ENCODE assay signal across 18 cellular contexts in the genomic region with DNA sequence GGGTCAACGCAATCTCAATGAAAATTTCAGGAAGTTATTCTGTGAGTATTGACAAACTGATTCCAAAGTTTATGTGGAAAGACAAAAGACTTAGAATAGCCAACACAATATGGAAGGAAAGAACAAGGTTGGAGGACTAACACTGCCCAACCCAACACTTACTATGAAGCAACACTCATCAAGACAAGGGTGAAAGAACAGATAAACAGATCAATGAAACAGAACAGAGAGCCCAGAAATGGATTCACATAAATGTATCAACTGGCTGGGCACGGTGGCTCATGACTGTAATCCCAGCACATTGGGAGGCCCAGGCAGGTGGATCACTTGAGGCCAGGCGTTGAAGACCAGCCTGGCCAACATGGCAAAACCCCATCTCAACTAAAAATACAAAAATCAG.
"Had no signal": no experiment of that assay in that cellular context is flagged by ENCODE, and none has a peak within 500 bp of the region (broad histone marks: within the 10 kb centered on the region; RNA-seq: fewer than 3 reads in every experiment).

No MANE protein-coding gene starts in this region.

- DNase-seq: activated CD4-positive, alpha-beta T cell treated with anti-CD3 and anti-CD28 coated beads for 4 hours; activated gamma-delta T cell; activated T-cell treated with anti-CD3 and anti-CD28 coated beads, Interleukin-2, amount 50 U/mL, for 1 hour; anterior cingulate cortex; brain microvascular endothelial cell; effector CD8-positive, alpha-beta T cell; foreskin melanocyte; heart left ventricle; lower lobe of right lung; midbrain; posterior cingulate gyrus; retina; stimulated activated CD4-positive, alpha-beta T cell treated with anti-CD3 and anti-CD28 coated beads, Interleukin-2, amount 100 ng/mL, for 48 hours; stimulated activated naive B cell treated with anti-CD40 and anti-IgM and Interleukin-4, amounts not matched to agents 10 μg/mL and 1 μg/mL and 100 μg/mL, for 72 hours; substantia nigra; T-helper 17 cell had no signal

- H3K27me3 ChIP-seq: brain microvascular endothelial cell, heart left ventricle, tibial nerve, vagina had no signal

- H3K36me3 ChIP-seq: brain microvascular endothelial cell, heart left ventricle, lower lobe of right lung, tibial nerve, vagina had no signal

- H3K27ac Mint-ChIP-seq: stimulated activated naive B cell treated with anti-CD40 and anti-IgM and Interleukin-4, amounts not matched to agents 10 μg/mL and 1 μg/mL and 100 μg/mL, for 72 hours had no signal

- ATAC-seq: heart left ventricle; stimulated activated naive B cell treated with anti-CD40 and anti-IgM and Interleukin-4, amounts not matched to agents 10 μg/mL and 1 μg/mL and 100 μg/mL, for 72 hours had no signal

- H3K4me3 ChIP-seq: heart left ventricle, lower lobe of right lung, tibial nerve, vagina had no signal

- H3K27me3 Mint-ChIP-seq: stimulated activated naive B cell treated with anti-CD40 and anti-IgM and Interleukin-4, amounts not matched to agents 10 μg/mL and 1 μg/mL and 100 μg/mL, for 72 hours; T-helper 17 cell had no signal

- H3K4me1 ChIP-seq: vagina had no signal

- H3K9me3 ChIP-seq: lower lobe of right lung, vagina had no signal

- H3K4me3 Mint-ChIP-seq: stimulated activated naive B cell treated with anti-CD40 and anti-IgM and Interleukin-4, amounts not matched to agents 10 μg/mL and 1 μg/mL and 100 μg/mL, for 72 hours; T-helper 17 cell had no signal

- H3K27ac ChIP-seq: brain microvascular endothelial cell, heart left ventricle, lower lobe of right lung, tibial nerve, vagina had no signal
